In the genomic region with DNA sequence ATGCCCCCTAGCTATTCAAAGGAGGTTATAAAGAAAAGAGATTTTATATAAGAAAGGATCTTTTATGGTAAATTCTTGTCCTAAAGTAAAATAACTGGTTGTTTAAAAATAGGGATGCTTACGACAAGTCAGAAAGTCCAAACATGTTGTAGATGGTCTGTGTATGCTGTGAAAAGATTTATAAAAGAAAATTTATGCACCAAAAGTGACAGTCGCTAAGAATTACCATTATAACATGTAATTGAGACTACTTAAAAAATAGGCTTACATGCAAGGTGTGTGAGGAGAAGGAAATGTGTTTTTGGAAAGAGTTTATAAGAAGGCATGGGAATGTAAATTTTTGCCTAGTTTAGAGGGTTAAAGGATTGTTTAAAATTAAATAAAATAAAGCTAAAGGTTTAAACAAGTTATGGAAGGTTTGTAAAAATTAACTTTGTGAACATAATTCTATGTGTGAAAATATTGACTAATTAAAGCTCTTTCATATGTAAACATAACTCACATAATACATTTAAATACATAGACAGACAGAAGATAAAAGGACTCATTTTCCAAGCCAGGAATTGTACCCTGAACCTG, we compare ENCODE assay signal across 1 cellular context.
TF ChIP-seq lines count a peak whose summit lies in the region.

No MANE protein-coding gene starts in this region.

TF ChIP-seq in K562, 482 proteins besides CTCF, POLR2A, EP300 and RAD21 (continued from another document):
- TF ChIP-seq ZNF253 (CRISPR knock-in tag; conservative IDR thresholded peaks at IDR 0.05) (no peak), ZFP30 (CRISPR knock-in tag; IDR thresholded peaks at IDR 0.05; ENCODE audit: borderline replicate concordance) (no peak)
